Comparison of ENCODE assay signal across 8 cellular contexts in the genomic region with DNA sequence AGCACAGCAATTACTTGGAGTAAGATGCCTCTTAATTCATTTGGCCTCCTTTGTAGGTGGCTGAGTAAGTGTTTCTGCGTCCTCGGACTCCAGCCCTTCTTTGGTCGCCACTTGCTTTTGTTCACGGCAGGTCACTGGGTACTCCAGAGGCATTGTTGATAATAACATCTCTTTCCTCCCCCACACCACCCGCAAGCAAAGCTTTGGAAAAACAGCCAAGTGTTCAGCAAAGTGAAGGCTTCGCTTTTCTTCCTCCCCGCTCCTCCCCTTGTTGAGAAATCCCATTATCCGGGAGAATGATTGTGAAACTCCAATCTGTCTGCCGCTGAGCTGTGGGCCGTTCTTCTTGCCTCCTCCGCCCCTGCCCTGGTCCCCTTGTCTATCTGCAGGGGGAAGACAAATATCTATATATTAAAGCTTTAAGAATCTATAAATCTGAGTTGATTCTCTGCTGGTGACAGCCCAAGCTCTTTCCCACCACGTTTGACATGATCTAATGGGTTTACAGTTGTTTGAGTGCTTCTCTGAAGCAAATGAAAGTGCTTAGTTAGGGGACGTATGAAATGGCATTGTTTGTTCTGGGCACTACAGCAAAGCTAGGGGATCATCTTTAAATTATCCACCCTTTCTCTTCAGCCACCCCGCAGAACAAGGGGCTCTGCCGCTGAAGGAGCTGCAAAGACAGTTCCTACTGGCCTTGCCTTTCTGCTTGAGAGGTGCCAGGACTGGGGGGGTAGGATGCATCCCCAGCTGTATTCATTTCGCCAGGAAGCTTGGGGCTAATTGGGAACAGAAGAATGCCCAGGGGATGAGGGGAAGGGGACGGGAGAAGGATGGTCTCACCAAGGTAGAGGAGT.
DNase-seq lines count a peak whose midpoint lies in the region; ATAC-seq and TF ChIP-seq lines count a peak whose summit lies in the region.

No MANE protein-coding gene starts in this region.

- no peaks in the 10 kb centered on the region for H4K20me1 ChIP-seq in OCI-LY3 (ENCODE audit: insufficient read depth, low read length)

- no peaks in the 10 kb centered on the region for H3K9me3 ChIP-seq in OCI-LY3 (ENCODE audit: insufficient read depth, low read length)

- peaks cover 38% of the 10 kb centered on the region for H3K4me1 Mint-ChIP-seq in HFFc6 (ENCODE audit: low read depth)
- H3K4me1 Mint-ChIP-seq in activated CD4-positive, alpha-beta T cell treated with anti-CD3 and anti-CD28 coated beads, Interleukin-2, amount 10 ng/mL, durations not matched to agents 24 days and 14 days = peaks cover 2% of the 10 kb centered on the region

- ATAC-seq in sciatic nerve (peak; percentile 92), HG03565 (IDR thresholded peaks at IDR 0.05; ENCODE audit: unreplicated experiment) (no peak), GM19467 (IDR thresholded peaks at IDR 0.05; ENCODE audit: unreplicated experiment) (no peak)

- H3K27ac Mint-ChIP-seq in HFFc6 = peak overlapping the region; percentile 84
- H3K27ac Mint-ChIP-seq in activated CD4-positive, alpha-beta T cell treated with anti-CD3 and anti-CD28 coated beads, Interleukin-2, amount 10 ng/mL, durations not matched to agents 24 days and 14 days = no peak overlapping the region

- no peak overlapping the region for H3K9ac ChIP-seq in OCI-LY3 (ENCODE audit: low read length)

- no peaks in the 10 kb centered on the region for H3K79me2 ChIP-seq in OCI-LY3 (ENCODE audit: low read length)

- no peak overlapping the region for H2AFZ ChIP-seq in OCI-LY3 (ENCODE audit: low read depth, low read length)

- H3K4me2 ChIP-seq in OCI-LY3 (ENCODE audit: low read length) = peak overlapping the region; percentile 39

- no peak overlapping the region for H3K4me3 ChIP-seq in OCI-LY3 (ENCODE audit: low read length)

- H3K4me3 Mint-ChIP-seq in HFFc6 = peak overlapping the region; percentile 86
- H3K4me3 Mint-ChIP-seq in activated CD4-positive, alpha-beta T cell treated with anti-CD3 and anti-CD28 coated beads, Interleukin-2, amount 10 ng/mL, durations not matched to agents 24 days and 14 days = no peak overlapping the region

- no peaks in the 10 kb centered on the region; the same call in 1 of the 2 replicates for H3K36me3 Mint-ChIP-seq in HFFc6 (ENCODE audit: low read depth)
- H3K36me3 Mint-ChIP-seq in activated CD4-positive, alpha-beta T cell treated with anti-CD3 and anti-CD28 coated beads, Interleukin-2, amount 10 ng/mL, durations not matched to agents 24 days and 14 days (ENCODE audit: low read depth) = peaks cover 2% of the 10 kb centered on the region

- no peaks in the 10 kb centered on the region for H3K9me3 Mint-ChIP-seq in HFFc6
- no peaks in the 10 kb centered on the region for H3K9me3 Mint-ChIP-seq in activated CD4-positive, alpha-beta T cell treated with anti-CD3 and anti-CD28 coated beads, Interleukin-2, amount 10 ng/mL, durations not matched to agents 24 days and 14 days

- H3K27me3 Mint-ChIP-seq in HFFc6 (ENCODE audit: insufficient read depth) = peaks cover 2% of the 10 kb centered on the region
- H3K27me3 Mint-ChIP-seq in activated CD4-positive, alpha-beta T cell treated with anti-CD3 and anti-CD28 coated beads, Interleukin-2, amount 10 ng/mL, durations not matched to agents 24 days and 14 days = no peaks in the 10 kb centered on the region

- H3K36me3 ChIP-seq in OCI-LY3 (replicated peaks; ENCODE audit: low read depth, low read length) = no peaks in the 10 kb centered on the region

- no peaks in the 10 kb centered on the region for H3K27me3 ChIP-seq in OCI-LY3 (ENCODE audit: low read depth, low read length)

- H3K27ac ChIP-seq in OCI-LY3 (ENCODE audit: low read length) = no peak overlapping the region

- intact Hi-C loops in sciatic nerve (cut with DNase I) = no loop called here
- intact Hi-C loops in activated CD4-positive, alpha-beta T cell treated with anti-CD3 and anti-CD28 coated beads, Interleukin-2, amount 10 ng/mL, durations not matched to agents 24 days and 14 days (cut with micrococcal nuclease) = no loop called here

- H3K4me1 ChIP-seq in OCI-LY3 (ENCODE audit: low read length) = peaks cover 15% of the 10 kb centered on the region

- no peak for TF ChIP-seq CTCF in HFFc6 (IDR thresholded peaks at IDR 0.05)
- no peak for TF ChIP-seq CTCF in OCI-LY3 (IDR thresholded peaks at IDR 0.05; ENCODE audit: low read depth, low read length)

- DNase-seq in HFFc6 (peak; percentile 22), glomerular visceral epithelial cell (ENCODE audit: extremely low spot score) (peak; percentile 5), sciatic nerve (ENCODE audit: low spot score) (peak; percentile 66), HPDE6-E6E7 (ENCODE audit: extremely low spot score) (no peak)
- no peak for DNase-seq in activated CD4-positive, alpha-beta T cell treated with anti-CD3 and anti-CD28 coated beads, Interleukin-2, amount 10 ng/mL, durations not matched to agents 24 days and 14 days

Comparison
In these comparisons a context has a peak if more than half of its experiments do, and no peak if none do; other contexts are left out.
1. DNase-seq: peak in HFFc6 (single experiment), glomerular visceral epithelial cell (single experiment) and sciatic nerve (single experiment); none in HPDE6-E6E7 (single experiment) and activated CD4-positive, alpha-beta T cell treated with anti-CD3 and anti-CD28 coated beads, Interleukin-2, amount 10 ng/mL, durations not matched to agents 24 days and 14 days (single experiment).